In genomic region chr6:47084530-47084929, GRCh38 we compare ENCODE assay signal across 23 cellular contexts. TPM values are rescaled to one million over a fixed set of nuclear protein-coding genes. Genes with fewer than 3 reads are reported as not detected.
DNase-seq lines count a peak whose midpoint lies in the region; ATAC-seq, FAIRE-seq and TF ChIP-seq lines count a peak whose summit lies in the region.
"Had no signal": no experiment of that assay in that cellular context is flagged by ENCODE, and none has a peak within 500 bp of the region (broad histone marks: within the 10 kb centered on the region; RNA-seq: fewer than 3 reads in every experiment).

No MANE protein-coding gene starts in this region.

- H3K4me3 Mint-ChIP-seq in GM23338, result no peak overlapping the region

- no peak for DNase-seq in GM23338 (ENCODE audit: low spot score)
- no peak for DNase-seq in H1 (ENCODE audit: low read depth in 1 of 2, low spot score in 2 of 2)
- no peak for DNase-seq in keratinocyte (ENCODE audit: low read depth, low spot score)
- DNase-seq in trophoblast cell, result no peak
- DNase-seq in NCI-H1436 treated with DMSO at 0.1 percent for 48 hours (lab: John Stamatoyannopoulos, UW), result no peak
- DNase-seq in KG1 (lab: John Stamatoyannopoulos, UW), result no peak
- DNase-seq in activated naive CD4-positive, alpha-beta T cell treated with anti-CD3 and anti-CD28 coated beads, Interleukin-2, amount 50 U/mL, for 72 hours (ENCODE audit: low spot score in 2 of 2), result no peak
- no peak for DNase-seq in adrenal gland
- DNase-seq: COR-L47, DMS153, EL, NCI-H1105 treated with DMSO at 0.1 percent for 48 hours, NCI-H1930, NCI-H2171, NCI-H446 treated with DMSO at 0.1 percent for 48 hours, NCI-H748 treated with DMSO at 0.1 percent for 48 hours, PC-9, SHP77 had no signal

- ATAC-seq in GM23338, result no peak
- no peak for ATAC-seq in activated naive CD4-positive, alpha-beta T cell treated with anti-CD3 and anti-CD28 coated beads, Interleukin-2, amount 50 U/mL, for 72 hours
- ATAC-seq: HCT116 had no signal

- H2AK5ac ChIP-seq in H1 (ENCODE audit: low read depth, low read length), result no peak overlapping the region
- peak overlapping the region; percentile 74 for H2AK5ac ChIP-seq in trophoblast cell (ENCODE audit: low read length)

- CTCF ChIA-PET in H1 (lab: Charles Lee; ENCODE audit: partially characterized antibody), result interaction anchor here (2.0 to 2.8 kb wide), 2 partner anchors 12 kb away, joined by 11 to 14 read pairs; no protein-coding TSS in a partner anchor

- TF ChIP-seq EP300 in H1 (IDR thresholded peaks at IDR 0.05; ENCODE audit: borderline replicate concordance in 1 of 2, low read depth in 2 of 2, low read length in 2 of 2), result no peak

- H4K8ac ChIP-seq in H1 (ENCODE audit: extremely low read depth, insufficient read depth, low read length) (no peak overlapping the region), trophoblast cell (ENCODE audit: low read depth, low read length) (no peak overlapping the region)

- H2BK15ac ChIP-seq in H1 (ENCODE audit: low read length), result no peak overlapping the region

- H3K9me3 ChIP-seq in H1 (ENCODE audit: insufficient read depth in 2 of 2, low read depth in 1 of 2, low read length in 1 of 2) (no peaks in the 10 kb centered on the region), keratinocyte (ENCODE audit: control insufficient read depth, low read depth, low read length) (no peaks in the 10 kb centered on the region), trophoblast cell (ENCODE audit: insufficient read depth, low read depth, low read length) (no peaks in the 10 kb centered on the region), adrenal gland (replicated peaks in 1 of 3) (no peaks in the 10 kb centered on the region)

- H3K36me3 Mint-ChIP-seq in GM23338 (ENCODE audit: low read depth), result no peaks in the 10 kb centered on the region
- H3K36me3 Mint-ChIP-seq in activated naive CD4-positive, alpha-beta T cell treated with anti-CD3 and anti-CD28 coated beads, Interleukin-2, amount 50 U/mL, for 72 hours, result no peaks in the 10 kb centered on the region

- no peak overlapping the region for H4K5ac ChIP-seq in H1 (ENCODE audit: insufficient read length, low read depth, low read length)

- POLR2A ChIA-PET in H1 (lab: Charles Lee; ENCODE audit: partially characterized antibody), result no interaction called here

- no peak overlapping the region for H4K12ac ChIP-seq in trophoblast cell (ENCODE audit: low read depth, low read length)

- H3K18ac ChIP-seq in H1 (ENCODE audit: extremely low read depth, low read length) (no peak overlapping the region), trophoblast cell (ENCODE audit: low read length) (peak overlapping the region; percentile 49)

- FAIRE-seq in H1 (lab: Jason Lieb, UNC), result no peak
- FAIRE-seq in keratinocyte (lab: Jason Lieb, UNC), result peak; percentile 39
- FAIRE-seq: A204.1 had no signal

- H3K23ac ChIP-seq in H1 (ENCODE audit: insufficient read length) (no peak overlapping the region), trophoblast cell (ENCODE audit: low read length) (no peak overlapping the region)

- peaks cover under 1% of the 10 kb centered on the region for H3K27me3 Mint-ChIP-seq in GM23338 (ENCODE audit: insufficient read depth, low read depth, poor library complexity)

- H3K4ac ChIP-seq in H1 (replicated peaks; ENCODE audit: insufficient read length, low read depth, low read length), result no peak overlapping the region
- no peak overlapping the region for H3K4ac ChIP-seq in trophoblast cell (ENCODE audit: low read depth, low read length)

- H3K4me1 ChIP-seq in GM23338 (ENCODE audit: insufficient read depth) (no peaks in the 10 kb centered on the region), H1 (replicated peaks in 1 of 4; ENCODE audit: control insufficient read depth in 3 of 4, insufficient read depth in 4 of 4, low read length in 3 of 4) (peaks cover 0 to 2% (median 0%) of the 10 kb centered on the region in 4 experiments; a peak in 1 of 7 replicates), keratinocyte (ENCODE audit: control insufficient read depth, extremely low read depth, insufficient read depth, low read length) (peaks cover 11% of the 10 kb centered on the region), trophoblast cell (ENCODE audit: control insufficient read depth in 1 of 2, insufficient read depth in 2 of 2, low read length in 2 of 2) (peaks cover 5 to 16% of the 10 kb centered on the region in 2 experiments), adrenal gland (replicated peaks in 1 of 2) (peaks cover 0 to 13% of the 10 kb centered on the region in 2 donors)

- H3K4me1 Mint-ChIP-seq in GM23338, result no peaks in the 10 kb centered on the region

- no peak overlapping the region for H3K56ac ChIP-seq in H1 (replicated peaks; ENCODE audit: insufficient read length, low read depth, low read length)

- H2BK20ac ChIP-seq in H1 (ENCODE audit: low read length), result no peak overlapping the region

- H3K79me2 ChIP-seq in GM23338 (replicated peaks; ENCODE audit: insufficient read depth) (no peaks in the 10 kb centered on the region), H1 (ENCODE audit: control insufficient read depth in 1 of 2, insufficient read depth in 2 of 2, low read length in 2 of 2) (no peaks in the 10 kb centered on the region), keratinocyte (ENCODE audit: control insufficient read depth, insufficient read depth, low read length) (no peaks in the 10 kb centered on the region), trophoblast cell (ENCODE audit: control insufficient read depth, insufficient read depth, low read length, poor library complexity) (no peaks in the 10 kb centered on the region)

- H2BK12ac ChIP-seq in H1 (ENCODE audit: low read depth, low read length) (no peak overlapping the region), trophoblast cell (ENCODE audit: low read length) (peak overlapping the region; percentile 47)

- H3K27me3 ChIP-seq in GM23338 (ENCODE audit: insufficient read depth) (no peaks in the 10 kb centered on the region), H1 (replicated peaks in 1 of 4; ENCODE audit: control insufficient read depth in 3 of 4, extremely low read depth in 1 of 4, insufficient read depth in 3 of 4, low read length in 3 of 4) (no peaks in the 10 kb centered on the region), keratinocyte (ENCODE audit: control insufficient read depth, extremely low read depth, insufficient read depth, low read length) (no peaks in the 10 kb centered on the region), trophoblast cell (ENCODE audit: insufficient read depth, low read length) (no peaks in the 10 kb centered on the region), adrenal gland (no peaks in the 10 kb centered on the region)

- TF ChIP-seq CTCF in GM23338 (conservative IDR thresholded peaks at IDR 0.05; ENCODE audit: low read depth in 2 of 2) (no peak), H1 (IDR thresholded peaks at IDR 0.05; ENCODE audit: control extremely low read depth in 1 of 3, insufficient read depth in 1 of 3, low read depth in 1 of 3, low read length in 3 of 3) (no peak), keratinocyte (optimal IDR thresholded peaks at IDR 0.05 in 1 of 3, IDR thresholded peaks at IDR 0.05 in 1 of 3, conservative IDR thresholded peaks at IDR 0.05 in 1 of 3; ENCODE audit: extremely low read depth in 1 of 3, insufficient read depth in 2 of 3, low read length in 3 of 3) (no peak), adrenal gland (IDR thresholded peaks at IDR 0.05) (no peak)

- H3K14ac ChIP-seq in H1 (ENCODE audit: insufficient read length), result no peak overlapping the region
- H3K14ac ChIP-seq in trophoblast cell (ENCODE audit: low read length), result peak overlapping the region; percentile 42

- no peak for TF ChIP-seq RAD21 in H1 (IDR thresholded peaks at IDR 0.05 in 1 of 2, conservative IDR thresholded peaks at IDR 0.05 in 1 of 2; ENCODE audit: low read depth in 2 of 2, low read length in 2 of 2)

- WGBS in H1 (ENCODE audit: extremely low coverage in 1 of 2, insufficient coverage in 1 of 2, insufficient read length in 1 of 2, insufficient replicate concordance in 2 of 2, low coverage in 1 of 2, low lambda C conversion rate in 2 of 2, missing lambda C conversion rate in 1 of 2), 2 experiments, result 78% methylated on average over 1 of the region's 1 CpG; no CpG with 5 or more reads in 1 of the 2 experiments
- no CpG with 5 or more reads among the region's 1 CpG for WGBS in trophoblast cell (ENCODE audit: extremely low coverage, insufficient coverage, insufficient read length)
- WGBS in adrenal gland, 4 donors, result 60 to 70% (median 64%) methylated on average over 1 of the region's 1 CpG

- H3K9me1 ChIP-seq in keratinocyte (ENCODE audit: control insufficient read depth, extremely low read depth, insufficient read depth, low read length), result no peaks in the 10 kb centered on the region

- H3K4me3 ChIP-seq in GM23338 (no peak overlapping the region), H1 (ENCODE audit: extremely low read depth in 1 of 4, insufficient read depth in 2 of 4, low read depth in 3 of 4, low read length in 4 of 4) (no peak overlapping the region), keratinocyte (ENCODE audit: control insufficient read depth in 2 of 3, extremely low read depth in 1 of 3, insufficient read depth in 2 of 3, low read depth in 1 of 3, low read length in 3 of 3) (no peak overlapping the region), trophoblast cell (ENCODE audit: low read depth, low read length) (no peak overlapping the region), adrenal gland (no peak overlapping the region)
- H3K4me3 ChIP-seq: PC-9 had no signal

- H4K20me1 ChIP-seq in GM23338 (replicated peaks; ENCODE audit: insufficient read depth), result no peaks in the 10 kb centered on the region
- no peaks in the 10 kb centered on the region for H4K20me1 ChIP-seq in H1 (replicated peaks in 1 of 2; ENCODE audit: control insufficient read depth in 1 of 2, insufficient read depth in 2 of 2, low read length in 2 of 2)
- no peaks in the 10 kb centered on the region for H4K20me1 ChIP-seq in keratinocyte (ENCODE audit: control insufficient read depth, extremely low read depth, insufficient read depth, low read length)

- no peak overlapping the region for H2BK120ac ChIP-seq in H1 (replicated peaks; ENCODE audit: low read depth, low read length)
- H2BK120ac ChIP-seq in trophoblast cell (ENCODE audit: insufficient read depth, low read length, poor library complexity), result no peak overlapping the region

- H3K4me2 ChIP-seq in GM23338 (no peak overlapping the region), H1 (ENCODE audit: insufficient read depth in 1 of 2, low read depth in 2 of 2, low read length in 2 of 2) (no peak overlapping the region), keratinocyte (ENCODE audit: control insufficient read depth, extremely low read depth, insufficient read depth, low read depth, low read length) (no peak overlapping the region), trophoblast cell (ENCODE audit: low read length) (no peak overlapping the region)
- H3K4me2 ChIP-seq: KMS-11, PC-9 had no signal

- no peaks in the 10 kb centered on the region for H3K79me1 ChIP-seq in H1 (ENCODE audit: low read depth, low read length)
- peaks cover 3% of the 10 kb centered on the region for H3K79me1 ChIP-seq in trophoblast cell (ENCODE audit: low read length)

- intact Hi-C loops in adrenal gland (cut with DNase I), result no loop called here

- H3K9ac ChIP-seq in H1 (replicated peaks in 1 of 4; ENCODE audit: extremely low read depth in 1 of 4, low read depth in 3 of 4, low read length in 3 of 4) (peak overlapping the region in 1 of 4 experiments; percentile 43; a peak in 1 of 7 replicates), keratinocyte (ENCODE audit: control insufficient read depth, extremely low read depth, insufficient read depth, low read length) (no peak overlapping the region), trophoblast cell (ENCODE audit: low read length) (no peak overlapping the region)
- H3K9ac ChIP-seq: KMS-11 had no signal

- no peaks in the 10 kb centered on the region for H3K23me2 ChIP-seq in H1 (ENCODE audit: low read depth, low read length)

- peaks cover 3% of the 10 kb centered on the region; the same call in 1 of the 2 replicates for H3K9me2 ChIP-seq in GM23338 (ENCODE audit: insufficient read depth)

- H2BK5ac ChIP-seq in H1 (ENCODE audit: low read depth, low read length) (no peak overlapping the region), trophoblast cell (ENCODE audit: low read depth, low read length, poor library complexity) (peak overlapping the region; percentile 42)

- H3K36me3 ChIP-seq in GM23338 (ENCODE audit: insufficient read depth), result no peaks in the 10 kb centered on the region
- no peaks in the 10 kb centered on the region for H3K36me3 ChIP-seq in H1 (ENCODE audit: control insufficient read depth in 2 of 4, insufficient read depth in 4 of 4, low read length in 3 of 4)
- H3K36me3 ChIP-seq in keratinocyte (ENCODE audit: control insufficient read depth in 2 of 2, extremely low read depth in 1 of 2, insufficient read depth in 2 of 2, low read length in 2 of 2), result no peaks in the 10 kb centered on the region
- H3K36me3 ChIP-seq in trophoblast cell (ENCODE audit: control insufficient read depth in 1 of 2, insufficient read depth in 2 of 2, low read length in 2 of 2), result no peaks in the 10 kb centered on the region
- H3K36me3 ChIP-seq in adrenal gland (replicated peaks in 1 of 2), result no peaks in the 10 kb centered on the region

- dilution Hi-C loops in keratinocyte (cut with MboI; ENCODE audit: extremely low pct_ligation_motif_present, low sequenced_read_pairs), result no loop called here

- H3K27ac ChIP-seq in GM23338 (ENCODE audit: low read depth) (no peak overlapping the region), H1 (ENCODE audit: low read depth, low read length) (no peak overlapping the region), keratinocyte (ENCODE audit: control insufficient read depth, insufficient read depth, low read length) (no peak overlapping the region), trophoblast cell (ENCODE audit: low read depth, low read length) (peak overlapping the region; percentile 63), adrenal gland (no peak overlapping the region)
- H3K27ac ChIP-seq: C4-2B, HL-60, KMS-11, PC-9 had no signal

- no peak overlapping the region for H4K91ac ChIP-seq in H1 (replicated peaks; ENCODE audit: insufficient read length, low read length)
- peak overlapping the region; percentile 62 for H4K91ac ChIP-seq in trophoblast cell (ENCODE audit: low read depth, low read length)

- H3F3A ChIP-seq in GM23338 (replicated peaks; ENCODE audit: low read depth), result no peaks in the 10 kb centered on the region

- no peaks in the 10 kb centered on the region for H3K9me3 Mint-ChIP-seq in GM23338
- H3K9me3 Mint-ChIP-seq in activated naive CD4-positive, alpha-beta T cell treated with anti-CD3 and anti-CD28 coated beads, Interleukin-2, amount 50 U/mL, for 72 hours, result no peaks in the 10 kb centered on the region

- H3K27ac Mint-ChIP-seq in GM23338, result no peak overlapping the region
- no peak overlapping the region for H3K27ac Mint-ChIP-seq in activated naive CD4-positive, alpha-beta T cell treated with anti-CD3 and anti-CD28 coated beads, Interleukin-2, amount 50 U/mL, for 72 hours

- H2AFZ ChIP-seq in GM23338, result peak overlapping the region; percentile 80
- H2AFZ ChIP-seq in H1 (ENCODE audit: low read length), result peak overlapping the region; percentile 76; the same call in 1 of the 2 replicates
- H2AFZ ChIP-seq in keratinocyte (ENCODE audit: control insufficient read depth, low read length), result no peak overlapping the region
- H2AFZ ChIP-seq in trophoblast cell (ENCODE audit: insufficient read depth, low read length, poor library complexity), result no peak overlapping the region
- H2AFZ ChIP-seq: PC-9 had no signal

- TF ChIP-seq POLR2A in H1 (IDR thresholded peaks at IDR 0.05; ENCODE audit: control extremely low read depth in 1 of 2, low read depth in 2 of 2, low read length in 2 of 2) (no peak), adrenal gland (IDR thresholded peaks at IDR 0.05) (no peak)

RNA-seq across cellular contexts. Expression of gene ADGRF1, which starts 42.4 kb away (rescaled TPM):
- total RNA-seq in GM23338 (2014; rRNA removed; shearing (Covaris generic)), result not detected in 2 replicates
- polyA plus RNA-seq in GM23338 (2016; fragmentation: Nextera tagmentation; extraction: Ambion mirVana) (not detected in 2 replicates), H1 (2011; rRNA removed) (not detected in 2 replicates), keratinocyte (27.7 to 43.9 TPM (median 35.3 TPM) in 3 replicates), adrenal gland (under 1 TPM in 2 of 3 donors, not detected in 1; under 0.01 to 0.24 TPM)
- not detected in 2 replicates for total RNA-seq in H1 (2021; fragmentation: NEBNext Ultra II Directional; extraction: Animal tissue kit (Norgen Biotek cat#: 25700))
- not detected for polyA plus RNA-seq in H1 (2011; cell fraction: cytosol; rRNA removed)
- polyA plus RNA-seq in H1 (2011; cell fraction: nucleus; rRNA removed), result not detected
- polyA plus RNA-seq in H1 (2012, experiment 1 of 2), result not detected in 4 replicates
- polyA plus RNA-seq in H1 (2012, experiment 2 of 2), result not detected
- polyA plus RNA-seq in H1 (2013, experiment 1 of 2), result not detected
- polyA plus RNA-seq in H1 (2013, experiment 2 of 2), result not detected
- 0.06 TPM in 1 of 2 replicates, not detected in the other for polyA minus RNA-seq in H1 (2011; rRNA and poly(A)+ RNA removed)
- polyA minus RNA-seq in H1 (2011; cell fraction: cytosol; rRNA and poly(A)+ RNA removed), result not detected
- not detected for polyA minus RNA-seq in H1 (2011; cell fraction: nucleus; rRNA and poly(A)+ RNA removed)
- polyA plus RNA-seq in keratinocyte (2011; ENCODE audit: low read depth), result 0.81 TPM
- 10.6 and 18.7 TPM in 2 replicates for polyA plus RNA-seq in keratinocyte (2011; cell fraction: cytosol; rRNA removed)
- 49.2 and 51.7 TPM in 2 replicates for polyA plus RNA-seq in keratinocyte (2011; cell fraction: nucleus; rRNA removed)
- polyA plus RNA-seq in keratinocyte (2012; ENCODE audit: low replicate concordance), result 1.3 and 18.6 TPM in 2 replicates
- 27.6 to 62.8 TPM (median 50.3 TPM) in 3 replicates for polyA minus RNA-seq in keratinocyte
- polyA minus RNA-seq in keratinocyte (2011; cell fraction: cytosol; rRNA and poly(A)+ RNA removed), result 22.8 TPM
- polyA minus RNA-seq in keratinocyte (2011; cell fraction: nucleus; rRNA and poly(A)+ RNA removed), result 30.0 and 57.9 TPM in 2 replicates
- 0.55 and 0.79 TPM in 2 replicates for polyA plus RNA-seq in trophoblast cell (2013)
- total RNA-seq in activated naive CD4-positive, alpha-beta T cell treated with anti-CD3 and anti-CD28 coated beads, Interleukin-2, amount 50 U/mL, for 72 hours, result not detected
- under 1 TPM in 2 of 8 donors, not detected in 6; 0.19 to 0.25 TPM for total RNA-seq in adrenal gland

Comparison
In these comparisons a context has a peak if more than half of its experiments do, and no peak if none do; other contexts are left out.
1. H2AFZ ChIP-seq: peak in GM23338 (single experiment) and H1 (single experiment); none in keratinocyte (single experiment) and trophoblast cell (single experiment).